In the genomic region with DNA sequence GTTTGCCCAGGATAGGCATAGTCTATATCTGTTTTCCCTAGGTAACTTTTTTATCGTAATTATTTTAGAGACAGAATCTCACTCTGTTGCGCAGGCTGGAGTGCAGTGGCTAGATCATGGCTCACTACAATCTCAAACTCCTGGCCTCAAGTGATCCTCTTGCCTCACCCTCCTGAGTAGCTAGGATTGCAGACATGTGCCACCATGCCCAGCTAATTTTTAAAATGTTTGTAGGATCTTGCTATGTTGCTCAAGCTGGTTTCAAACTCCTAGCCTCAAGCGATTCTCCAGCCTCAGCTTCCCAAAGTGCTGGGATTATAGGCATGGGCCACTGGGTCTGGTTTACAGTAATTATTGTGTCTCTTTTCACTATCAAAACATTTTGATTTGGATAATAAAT, we compare ENCODE assay signal across 34 cellular contexts. TPM values are rescaled to one million over a fixed set of nuclear protein-coding genes. Genes with fewer than 3 reads are reported as not detected.
"Had no signal": no experiment of that assay in that cellular context is flagged by ENCODE, and none has a peak within 500 bp of the region (broad histone marks: within the 10 kb centered on the region; RNA-seq: fewer than 3 reads in every experiment).

No MANE protein-coding gene starts in this region.

- FAIRE-seq: astrocyte, TTC549 had no signal

- H3K36me3 ChIP-seq: adrenal gland, brain microvascular endothelial cell, breast epithelium had no signal

- H3K9me3 ChIP-seq: adrenal gland, body of pancreas, breast epithelium had no signal

- ATAC-seq: activated CD8-positive, alpha-beta T cell treated with anti-CD3 and anti-CD28 coated beads for 36 hours; activated naive CD4-positive, alpha-beta T cell treated with anti-CD3 and anti-CD28 coated beads, Interleukin-2, amount 50 U/mL, for 72 hours; activated T-cell treated with anti-CD3 and anti-CD28 coated beads, Interleukin-2, amount 50 U/mL, for 4 hours; activated T-cell treated with anti-CD3 and anti-CD28 coated beads, Interleukin-2, amount 50 U/mL, for 72 hours; activated T-helper 17 cell treated with anti-CD3 and anti-CD28 coated beads, Interleukin-2, amount 50 U/mL, for 72 hours; body of pancreas; T-cell; T-helper 17 cell had no signal

- H3K27me3 ChIP-seq: adrenal gland, body of pancreas, brain microvascular endothelial cell, breast epithelium had no signal

- DNase-seq: activated B cell treated with CpG ODN at 0.5 μM for 24 hours; activated CD4-positive, alpha-beta memory T cell treated with anti-CD3 and anti-CD28 coated beads for 36 hours; activated CD4-positive, alpha-beta T cell treated with anti-CD3 and anti-CD28 coated beads for 4 hours; activated CD4-positive, alpha-beta T cell treated with anti-CD3 and anti-CD28 coated beads, Interleukin-2, amount 10 ng/mL, durations not matched to agents 24 days and 14 days; activated CD4-positive, alpha-beta T cell treated with anti-CD3 and anti-CD28 coated beads, Interleukin-2, amount 50 U/mL, for 1 hour; activated CD4-positive, alpha-beta T cell treated with anti-CD3 and anti-CD28 coated beads, Interleukin-2, amount 50 U/mL, for 4 hours; activated CD4-positive, CD25-positive, alpha-beta regulatory T cell treated with anti-CD3 and anti-CD28 coated beads, Interleukin-2, amount 50 U/mL, for 72 hours; activated CD8-positive, alpha-beta memory T cell treated with anti-CD3 and anti-CD28 coated beads, Interleukin-2, amount 50 U/mL, for 4 hours; activated CD8-positive, alpha-beta T cell treated with anti-CD3 and anti-CD28 coated beads for 36 hours; activated effector memory CD4-positive, alpha-beta T cell treated with anti-CD3 and anti-CD28 coated beads, Interleukin-2, amount 50 U/mL, for 16 hours; activated gamma-delta T cell treated with Interleukin-2 at 50 U/mL for 16 hours; activated naive CD4-positive, alpha-beta T cell; activated naive CD4-positive, alpha-beta T cell treated with anti-CD3 and anti-CD28 coated beads for 36 hours; activated naive CD4-positive, alpha-beta T cell treated with anti-CD3 and anti-CD28 coated beads, Interleukin-2, amount 50 U/mL, for 16 hours; activated naive CD8-positive, alpha-beta T cell treated with anti-CD3 and anti-CD28 coated beads for 36 hours; activated T-cell treated with anti-CD3 and anti-CD28 coated beads for 4 hours; activated T-cell treated with anti-CD3 and anti-CD28 coated beads, Interleukin-2, amount 50 U/mL, for 1 hour; activated T-cell treated with anti-CD3 and anti-CD28 coated beads, Interleukin-2, amount 50 U/mL, for 4 hours; activated T-cell treated with anti-CD3 and anti-CD28 coated beads, Interleukin-2, amount 50 U/mL, for 72 hours; adrenal gland; amniotic stem cell; aorta; body of pancreas; brain microvascular endothelial cell; central memory CD4-positive, alpha-beta T cell; T-cell; T-helper 17 cell; T-helper 9 cell had no signal

- H3K4me3 ChIP-seq: adrenal gland, body of pancreas, breast epithelium had no signal

- H3K4me1 ChIP-seq: adrenal gland, body of pancreas, breast epithelium had no signal

- H3K27ac ChIP-seq: adrenal gland, body of pancreas, brain microvascular endothelial cell, breast epithelium, VCaP had no signal

RNA-seq across cellular contexts. Expression of a gene that starts 58.6 kb away (rescaled TPM):
- total RNA-seq: activated B cell treated with CpG ODN at 0.5 μM for 24 hours; activated CD4-positive, alpha-beta T cell treated with anti-CD3 and anti-CD28 coated beads, Interleukin-2, amount 10 ng/mL, durations not matched to agents 24 days and 14 days; activated naive CD8-positive, alpha-beta T cell treated with anti-CD3 and anti-CD28 coated beads for 36 hours had no signal
